Comparison of ENCODE assay signal across 8 cellular contexts in the genomic region with DNA sequence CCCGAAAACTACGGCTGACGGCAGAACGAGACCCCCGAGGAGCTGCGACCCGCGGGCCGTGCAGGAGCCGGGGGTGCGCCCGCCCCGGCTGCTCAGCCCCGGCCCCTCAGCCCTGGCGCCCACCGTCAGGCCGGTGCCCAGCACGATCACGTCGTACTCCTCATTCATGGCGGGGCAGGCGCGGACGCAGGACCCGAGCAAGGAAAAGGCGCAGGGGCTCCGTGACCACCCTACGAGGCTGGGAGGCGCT.
DNase-seq lines count a peak whose midpoint lies in the region; ATAC-seq lines count a peak whose summit lies in the region.

No MANE protein-coding gene starts in this region.

- peak; percentile 18 for ATAC-seq in HG03108 (IDR thresholded peaks at IDR 0.05; ENCODE audit: unreplicated experiment)

- H3K27me3 ChIP-seq in iPS-20b (ENCODE audit: insufficient read depth, low read length) (no peaks in the 10 kb centered on the region), subcutaneous abdominal adipose tissue (ENCODE audit: control insufficient read depth in 5 of 5, insufficient read depth in 4 of 5, low read length in 5 of 5) (no peaks in the 10 kb centered on the region)

- peaks cover 43% of the 10 kb centered on the region for H3K4me1 Mint-ChIP-seq in T-helper 1 cell treated with Interleukin-12 subunit alpha and Interleukin-12 subunit beta and Interleukin-4 antibody, amounts not matched to agents 30 μg/mL and 1 μg/mL, for 36 hours (ENCODE audit: low read depth)
- H3K4me1 Mint-ChIP-seq in activated naive CD8-positive, alpha-beta T cell (ENCODE audit: low read depth) = peaks cover 68% of the 10 kb centered on the region

- H3K4me3 ChIP-seq in iPS-20b (ENCODE audit: low read length) (peak overlapping the region; percentile 98; the same call in 1 of the 2 replicates), subcutaneous abdominal adipose tissue (ENCODE audit: low read depth in 1 of 5, low read length in 5 of 5) (peak overlapping the region; percentile 64 to 97 (median 91))

- H3K4me1 ChIP-seq in iPS-20b (ENCODE audit: insufficient read depth, low read length) (peaks cover 6% of the 10 kb centered on the region; the same call in 1 of the 2 replicates), subcutaneous abdominal adipose tissue (ENCODE audit: control insufficient read depth in 5 of 5, insufficient read depth in 5 of 5, low read length in 5 of 5) (peaks cover 10 to 44% (median 43%) of the 10 kb centered on the region in 5 donors)

- peaks cover 14% of the 10 kb centered on the region for H3K36me3 ChIP-seq in iPS-20b (ENCODE audit: insufficient read depth, low read depth, low read length)
- peaks cover 0 to 4% (median 0%) of the 10 kb centered on the region in 5 donors for H3K36me3 ChIP-seq in subcutaneous abdominal adipose tissue (ENCODE audit: control insufficient read depth in 5 of 5, insufficient read depth in 5 of 5, low read length in 5 of 5)

- no peak for DNase-seq in T-helper 1 cell
- no peak for DNase-seq in hippocampal formation (lab: John Stamatoyannopoulos, UW)
- DNase-seq in stimulated activated naive CD4-positive, alpha-beta T cell treated with Interleukin-2 at 50 U/mL for 16 hours (lab: John Stamatoyannopoulos, UW) = no peak

- no peaks in the 10 kb centered on the region for H3K27me3 Mint-ChIP-seq in T-helper 1 cell treated with Interleukin-12 subunit alpha and Interleukin-12 subunit beta and Interleukin-4 antibody, amounts not matched to agents 30 μg/mL and 1 μg/mL, for 36 hours (ENCODE audit: low read depth)
- H3K27me3 Mint-ChIP-seq in activated naive CD8-positive, alpha-beta T cell = no peaks in the 10 kb centered on the region

- peaks cover 14% of the 10 kb centered on the region for H3K36me3 Mint-ChIP-seq in T-helper 1 cell treated with Interleukin-12 subunit alpha and Interleukin-12 subunit beta and Interleukin-4 antibody, amounts not matched to agents 30 μg/mL and 1 μg/mL, for 36 hours (ENCODE audit: low read depth)
- H3K36me3 Mint-ChIP-seq in activated naive CD8-positive, alpha-beta T cell = peaks cover 10% of the 10 kb centered on the region

- H3K4me3 Mint-ChIP-seq in T-helper 1 cell treated with Interleukin-12 subunit alpha and Interleukin-12 subunit beta and Interleukin-4 antibody, amounts not matched to agents 30 μg/mL and 1 μg/mL, for 36 hours = peak overlapping the region; percentile 89
- H3K4me3 Mint-ChIP-seq in activated naive CD8-positive, alpha-beta T cell = peak overlapping the region; percentile 97

- peak overlapping the region; percentile 99 for H3K9ac ChIP-seq in iPS-20b (ENCODE audit: low read depth, low read length)
- H3K9ac ChIP-seq in subcutaneous abdominal adipose tissue (ENCODE audit: low read length in 5 of 5) = peak overlapping the region in 4 of 5 donors; percentile 95 to 96 (median 96)

- no peaks in the 10 kb centered on the region for H3K9me3 ChIP-seq in iPS-20b (ENCODE audit: insufficient read depth, low read depth, low read length)
- no peaks in the 10 kb centered on the region for H3K9me3 ChIP-seq in subcutaneous abdominal adipose tissue (ENCODE audit: control insufficient read depth in 5 of 5, low read length in 5 of 5)

- H3K27ac ChIP-seq in iPS-20b (ENCODE audit: low read length) (peak overlapping the region; percentile 96), subcutaneous abdominal adipose tissue (ENCODE audit: low read depth, low read length) (peak overlapping the region; percentile 97)

- peak overlapping the region; percentile 93 for H3K27ac Mint-ChIP-seq in T-helper 1 cell treated with Interleukin-12 subunit alpha and Interleukin-12 subunit beta and Interleukin-4 antibody, amounts not matched to agents 30 μg/mL and 1 μg/mL, for 36 hours
- peak overlapping the region; percentile 93 for H3K27ac Mint-ChIP-seq in activated naive CD8-positive, alpha-beta T cell

- H3K9me3 Mint-ChIP-seq in T-helper 1 cell treated with Interleukin-12 subunit alpha and Interleukin-12 subunit beta and Interleukin-4 antibody, amounts not matched to agents 30 μg/mL and 1 μg/mL, for 36 hours = no peaks in the 10 kb centered on the region
- no peaks in the 10 kb centered on the region for H3K9me3 Mint-ChIP-seq in activated naive CD8-positive, alpha-beta T cell (ENCODE audit: low read depth)
